In the genomic region with DNA sequence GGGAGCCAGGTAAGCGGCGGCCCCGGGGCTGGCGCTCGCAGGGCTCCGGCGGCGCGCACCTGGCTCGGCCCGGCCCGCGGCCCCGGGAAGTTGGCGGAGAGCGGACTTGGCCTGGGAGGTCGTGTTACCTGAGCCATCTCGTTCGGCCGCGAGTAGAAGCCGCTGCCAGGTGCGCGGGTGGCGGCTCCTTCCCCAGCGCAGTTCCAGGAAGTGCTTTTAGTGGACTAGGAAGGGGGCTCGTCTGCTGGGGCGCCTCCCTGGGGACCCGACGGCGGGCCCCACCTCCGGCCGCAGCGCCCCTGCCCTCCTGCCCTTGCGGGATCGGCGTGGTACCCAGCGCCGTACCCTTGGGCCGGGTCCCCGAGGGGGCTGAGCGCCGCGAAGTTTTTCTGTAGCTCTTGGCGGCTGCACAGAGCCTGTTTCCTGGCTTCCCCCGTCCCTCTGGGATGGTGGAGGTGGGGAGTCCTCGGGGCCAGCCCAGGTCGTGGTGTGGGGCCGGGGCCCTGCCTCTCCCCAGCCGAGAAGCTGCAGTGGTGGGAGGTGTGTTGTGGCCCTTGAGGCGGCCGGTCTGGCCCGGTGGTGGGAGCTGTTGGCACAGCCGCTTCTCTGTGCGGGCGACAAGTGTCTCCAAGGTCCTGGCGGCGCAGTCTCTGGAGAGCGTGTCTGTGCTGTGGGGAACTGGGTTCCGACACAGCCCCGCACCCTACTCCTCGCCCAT, we compare ENCODE assay signal across 8 cellular contexts.
A peak's percentile ranks its signal among the peaks of the same experiment; 100 is the strongest.
DNase-seq lines count a peak whose midpoint lies in the region; ATAC-seq and TF ChIP-seq lines count a peak whose summit lies in the region.

No MANE protein-coding gene starts in this region.

- TF ChIP-seq CTCF in choroid plexus epithelial cell (conservative IDR thresholded peaks at IDR 0.05; ENCODE audit: low read depth, low read length), result no peak
- no peak for TF ChIP-seq CTCF in mesothelial cell of epicardium (IDR thresholded peaks at IDR 0.05; ENCODE audit: unreplicated experiment)

- DNase-seq in NCI-H748 treated with DMSO at 0.1 percent for 48 hours (lab: John Stamatoyannopoulos, UW) (peak; percentile 44), choroid plexus epithelial cell (ENCODE audit: low read depth) (no peak), mesothelial cell of epicardium (ENCODE audit: low spot score in 2 of 2, unreplicated experiment in 2 of 2) (peak in 1 of 2 experiments; percentile 46), aorta (no peak), NOMO-1 treated with dmso at 0.1 percent for 144 hours (lab: John Stamatoyannopoulos, UW; ENCODE audit: unreplicated experiment) (no peak), SJCRH30 (no peak)

- H3K36me3 Mint-ChIP-seq in mesothelial cell of epicardium, result no peaks in the 10 kb centered on the region

- H3K27me3 Mint-ChIP-seq in mesothelial cell of epicardium (ENCODE audit: low read depth), result peaks cover 29% of the 10 kb centered on the region

- H3K9me3 ChIP-seq in aorta (ENCODE audit: control insufficient read depth, low read length) (no peaks in the 10 kb centered on the region), SJCRH30 (replicated peaks) (no peaks in the 10 kb centered on the region)

- H3K4me3 ChIP-seq in choroid plexus epithelial cell (ENCODE audit: low read depth, low read length) (peak overlapping the region; percentile 24), aorta (ENCODE audit: low read length in 2 of 2) (peak overlapping the region; percentile 29 to 77), SJCRH30 (no peak overlapping the region)

- ATAC-seq in GM18505 (IDR thresholded peaks at IDR 0.05; ENCODE audit: unreplicated experiment) (peak; percentile 26), HG02642 (IDR thresholded peaks at IDR 0.05; ENCODE audit: poor library complexity, unreplicated experiment) (peak; percentile 15), aorta (ENCODE audit: low FRiP score) (peak; percentile 39)

- H3K36me3 ChIP-seq in aorta (ENCODE audit: control insufficient read depth in 1 of 2, insufficient read depth in 2 of 2, low read length in 1 of 2), result no peaks in the 10 kb centered on the region
- H3K36me3 ChIP-seq in SJCRH30, result no peaks in the 10 kb centered on the region

- peaks cover 20% of the 10 kb centered on the region for H3K4me1 Mint-ChIP-seq in mesothelial cell of epicardium

- TF ChIP-seq POLR2A in GM18505 (IDR thresholded peaks at IDR 0.05; ENCODE audit: borderline replicate concordance, extremely low read depth, insufficient read depth, insufficient read length), result no peak

- WGBS in aorta, 2 donors, result 3 to 4% methylated on average over 60 to 62 of the region's 62 CpGs

- peak overlapping the region; percentile 84 for H3K27ac Mint-ChIP-seq in mesothelial cell of epicardium

- H3K4me1 ChIP-seq in aorta (ENCODE audit: control insufficient read depth in 1 of 2, insufficient read depth in 2 of 2, low read length in 2 of 2) (no peaks in the 10 kb centered on the region), SJCRH30 (no peaks in the 10 kb centered on the region)

- intact Hi-C loops in aorta (cut with DNase I), result no loop called here

- no peak overlapping the region for H3K27ac ChIP-seq in aorta (ENCODE audit: low read depth in 1 of 2, low read length in 2 of 2)
- H3K27ac ChIP-seq in SJCRH30, result no peak overlapping the region

- no peaks in the 10 kb centered on the region for H3K9me3 Mint-ChIP-seq in mesothelial cell of epicardium

- peak overlapping the region; percentile 75 for H3K4me3 Mint-ChIP-seq in mesothelial cell of epicardium

- H3K27me3 ChIP-seq in aorta (ENCODE audit: control insufficient read depth in 1 of 2, insufficient read depth in 2 of 2, low read length in 1 of 2) (no peaks in the 10 kb centered on the region), SJCRH30 (no peaks in the 10 kb centered on the region; the same call in 1 of the 2 replicates)
